ENCODE assay signal across 1 cellular context in the genomic region with DNA sequence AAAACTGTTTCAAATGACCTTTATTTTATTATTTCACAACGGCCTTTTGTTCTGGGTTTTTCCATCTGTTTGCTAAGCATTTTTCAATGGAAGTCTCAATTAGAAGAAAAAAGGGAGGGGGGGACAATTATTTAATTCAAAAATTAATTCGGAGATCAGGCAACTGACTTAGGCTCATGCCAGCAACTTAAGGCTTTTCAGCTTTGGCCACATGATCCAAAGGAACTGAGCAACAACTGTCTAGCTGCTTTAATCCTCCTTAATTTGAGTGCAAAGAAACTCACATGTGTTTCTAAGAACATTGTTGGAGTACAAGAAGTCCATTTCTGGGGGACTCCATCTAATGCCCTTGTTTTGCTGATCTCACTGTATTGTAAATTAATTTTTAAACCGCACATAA.
TF ChIP-seq lines count a peak whose summit lies in the region.

No MANE protein-coding gene starts in this region.

TF ChIP-seq in H1, 55 proteins besides CTCF, POLR2A, EP300 and RAD21 (continued from another document):
- TF ChIP-seq, protein P1, sequence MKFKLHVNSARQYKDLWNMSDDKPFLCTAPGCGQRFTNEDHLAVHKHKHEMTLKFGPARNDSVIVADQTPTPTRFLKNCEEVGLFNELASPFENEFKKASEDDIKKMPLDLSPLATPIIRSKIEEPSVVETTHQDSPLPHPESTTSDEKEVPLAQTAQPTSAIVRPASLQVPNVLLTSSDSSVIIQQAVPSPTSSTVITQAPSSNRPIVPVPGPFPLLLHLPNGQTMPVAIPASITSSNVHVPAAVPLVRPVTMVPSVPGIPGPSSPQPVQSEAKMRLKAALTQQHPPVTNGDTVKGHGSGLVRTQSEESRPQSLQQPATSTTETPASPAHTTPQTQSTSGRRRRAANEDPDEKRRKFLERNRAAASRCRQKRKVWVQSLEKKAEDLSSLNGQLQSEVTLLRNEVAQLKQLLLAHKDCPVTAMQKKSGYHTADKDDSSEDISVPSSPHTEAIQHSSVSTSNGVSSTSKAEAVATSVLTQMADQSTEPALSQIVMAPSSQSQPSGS (IDR thresholded peaks at IDR 0.05; ENCODE audit: low read length) = no peak
- no peak for TF ChIP-seq HDAC6 (IDR thresholded peaks at IDR 0.05; ENCODE audit: low read depth, low read length)
